Comparison of ENCODE assay signal across 16 cellular contexts in the genomic region with DNA sequence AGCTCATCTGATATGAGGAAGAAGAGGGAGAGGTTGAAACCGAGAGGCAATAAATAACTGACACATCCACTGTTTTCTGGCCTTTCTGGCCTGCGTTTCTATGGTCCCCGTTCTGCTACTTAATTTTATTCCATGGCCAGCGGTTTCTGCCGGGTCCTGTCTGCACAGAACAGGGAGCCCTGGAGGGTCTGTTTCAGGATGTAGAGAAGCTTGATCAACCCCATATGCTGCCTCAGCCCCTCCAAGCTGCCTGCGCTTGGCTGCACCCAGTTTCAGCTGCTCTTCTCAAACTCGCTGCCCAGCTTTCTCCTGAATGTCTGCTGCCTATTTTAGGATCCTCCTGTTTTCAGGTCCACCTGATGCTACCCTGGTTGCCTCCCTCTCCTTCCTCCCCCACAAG.
"Had no signal": no experiment of that assay in that cellular context is flagged by ENCODE, and none has a peak within 500 bp of the region (broad histone marks: within the 10 kb centered on the region; RNA-seq: fewer than 3 reads in every experiment).

No MANE protein-coding gene starts in this region.

- FAIRE-seq: endometrium, pancreas had no signal

- H3K27me3 ChIP-seq: cardiac muscle cell, pancreas, uterus had no signal

- H3K27ac ChIP-seq: cardiac muscle cell, gastroesophageal sphincter, pancreas, thoracic aorta, uterus had no signal

- H3K4me3 ChIP-seq: cardiac muscle cell, gastroesophageal sphincter, lung, pancreas, thoracic aorta, uterus had no signal

- DNase-seq: activated CD4-positive, alpha-beta T cell treated with anti-CD3 and anti-CD28 coated beads, Interleukin-2, amount 10 ng/mL, durations not matched to agents 7 days and 5 days; activated CD4-positive, CD25-positive, alpha-beta regulatory T cell; activated CD8-positive, alpha-beta memory T cell treated with anti-CD3 and anti-CD28 coated beads, Interleukin-2, amount 50 U/mL, for 48 hours; activated gamma-delta T cell; left cardiac atrium; pancreas; stimulated activated CD4-positive, alpha-beta T cell treated with anti-CD3 and anti-CD28 coated beads, Interleukin-12 subunit alpha, Interleukin-12 subunit beta, amount 100 ng/mL, for 4 hours; stimulated activated CD4-positive, alpha-beta T cell treated with anti-CD3 and anti-CD28 coated beads, Interleukin-2, amount 100 ng/mL, for 24 hours; uterus had no signal

- H3K9me3 ChIP-seq: pancreas, thoracic aorta, uterus had no signal

- ATAC-seq: activated naive CD4-positive, alpha-beta T cell treated with anti-CD3 and anti-CD28 coated beads, Interleukin-2, amount 50 U/mL, for 72 hours; activated T-cell treated with anti-CD3 and anti-CD28 coated beads, Interleukin-2, amount 50 U/mL, for 72 hours; gastroesophageal sphincter; left cardiac atrium had no signal

- H3K36me3 ChIP-seq: cardiac muscle cell, gastroesophageal sphincter, pancreas, thoracic aorta, uterus had no signal

- H3K4me1 ChIP-seq: gastroesophageal sphincter, pancreas, uterus had no signal
